9 cellular contexts compared by ENCODE assay signal in the genomic region with DNA sequence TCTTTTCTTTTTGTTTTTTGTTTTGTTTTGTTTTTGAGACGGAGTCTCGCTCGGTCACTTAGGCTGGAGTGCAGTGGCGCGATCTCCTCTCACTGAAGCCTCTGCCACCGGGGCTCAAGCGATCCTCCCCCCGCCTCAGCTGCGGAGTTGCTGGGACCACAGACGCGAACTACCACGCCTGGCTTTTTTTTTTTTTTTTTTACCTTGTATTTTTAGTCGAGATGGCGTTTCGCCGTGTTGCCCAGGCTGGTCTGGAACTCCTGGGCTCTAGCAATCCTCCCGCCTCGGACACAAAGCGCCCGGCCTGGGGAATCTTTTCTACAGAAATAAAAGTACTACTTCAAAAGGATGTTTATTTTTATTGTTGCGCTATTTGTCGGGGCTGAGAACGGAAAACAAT. TPM values are rescaled to one million over a fixed set of nuclear protein-coding genes. Genes with fewer than 3 reads are reported as not detected.
A peak's percentile ranks its signal among the peaks of the same experiment; 100 is the strongest.
DNase-seq lines count a peak whose midpoint lies in the region; ATAC-seq and TF ChIP-seq lines count a peak whose summit lies in the region.
"Had no signal": no experiment of that assay in that cellular context is flagged by ENCODE, and none has a peak within 500 bp of the region (broad histone marks: within the 10 kb centered on the region; RNA-seq: fewer than 3 reads in every experiment).

No MANE protein-coding gene starts in this region.

- intact Hi-C loops in left lung (cut with DNase I), result no loop called here
- intact Hi-C loops in testis (cut with DNase I; ENCODE audit: low total_unique reads), result no loop called here

- H3K4me3 ChIP-seq in left lung (peak overlapping the region; percentile 51 to 54), testis (peak overlapping the region; percentile 98 to 99), tibial nerve (peak overlapping the region in 2 of 4 donors; percentile 71 to 77)

- DNase-seq in activated CD8-positive, alpha-beta memory T cell treated with anti-CD3 and anti-CD28 coated beads, Interleukin-2, amount 10 ng/mL, durations not matched to agents 7 days and 5 days, result peak; percentile 43
- DNase-seq in activated CD8-positive, alpha-beta memory T cell treated with anti-CD3 and anti-CD28 coated beads for 24 hours, result no peak
- peak; percentile 23 for DNase-seq in activated CD4-positive, alpha-beta memory T cell treated with anti-CD3 and anti-CD28 coated beads, Interleukin-2, amount 10 ng/mL, durations not matched to agents 7 days and 5 days
- DNase-seq in left lung, result peak in 1 of 2 donors; percentile 65
- peak; percentile 33 for DNase-seq in testis
- DNase-seq in NCI-H187 (lab: John Stamatoyannopoulos, UW), result no peak
- DNase-seq in NCI-H2196 treated with DMSO at 0.1 percent for 48 hours (lab: John Stamatoyannopoulos, UW; ENCODE audit: unreplicated experiment), result no peak
- DNase-seq in tibial nerve (ENCODE audit: low spot score in 2 of 2), result no peak

- H3K27me3 Mint-ChIP-seq in activated CD8-positive, alpha-beta memory T cell treated with anti-CD3 and anti-CD28 coated beads, Interleukin-2, amount 10 ng/mL, durations not matched to agents 7 days and 5 days, result no peaks in the 10 kb centered on the region
- no peaks in the 10 kb centered on the region for H3K27me3 Mint-ChIP-seq in activated CD4-positive, alpha-beta memory T cell treated with anti-CD3 and anti-CD28 coated beads, Interleukin-2, amount 10 ng/mL, durations not matched to agents 7 days and 5 days

- peaks cover 4% of the 10 kb centered on the region for H3K9me3 Mint-ChIP-seq in activated CD8-positive, alpha-beta memory T cell treated with anti-CD3 and anti-CD28 coated beads, Interleukin-2, amount 10 ng/mL, durations not matched to agents 7 days and 5 days (ENCODE audit: low read depth)
- peaks cover 3% of the 10 kb centered on the region for H3K9me3 Mint-ChIP-seq in activated CD4-positive, alpha-beta memory T cell treated with anti-CD3 and anti-CD28 coated beads, Interleukin-2, amount 10 ng/mL, durations not matched to agents 7 days and 5 days

- TF ChIP-seq POLR2A in testis (IDR thresholded peaks at IDR 0.05), result no peak
- TF ChIP-seq POLR2A in tibial nerve (IDR thresholded peaks at IDR 0.05), result no peak

- H3K9me3 ChIP-seq in left lung (no peaks in the 10 kb centered on the region), testis (no peaks in the 10 kb centered on the region), tibial nerve (no peaks in the 10 kb centered on the region)

- POLR2A ChIA-PET in activated CD4-positive, alpha-beta memory T cell treated with anti-CD3 and anti-CD28 coated beads, Interleukin-2, amount 10 ng/mL, durations not matched to agents 7 days and 5 days (lab: Charles Lee), result interaction anchor here (1.1 to 1.5 kb wide), 4 partner anchors 49 to 363 kb away, joined by 3 to 7 read pairs (median 6); a partner anchor contains a TSS

- peaks cover 35% of the 10 kb centered on the region for H3K4me1 Mint-ChIP-seq in activated CD8-positive, alpha-beta memory T cell treated with anti-CD3 and anti-CD28 coated beads, Interleukin-2, amount 10 ng/mL, durations not matched to agents 7 days and 5 days
- H3K4me1 Mint-ChIP-seq in activated CD4-positive, alpha-beta memory T cell treated with anti-CD3 and anti-CD28 coated beads, Interleukin-2, amount 10 ng/mL, durations not matched to agents 7 days and 5 days, result peaks cover 36% of the 10 kb centered on the region

- H3K27ac Mint-ChIP-seq in activated CD8-positive, alpha-beta memory T cell treated with anti-CD3 and anti-CD28 coated beads, Interleukin-2, amount 10 ng/mL, durations not matched to agents 7 days and 5 days, result peak overlapping the region; percentile 98
- peak overlapping the region; percentile 93 for H3K27ac Mint-ChIP-seq in activated CD4-positive, alpha-beta memory T cell treated with anti-CD3 and anti-CD28 coated beads, Interleukin-2, amount 10 ng/mL, durations not matched to agents 7 days and 5 days

- 54 to 70% methylated on average over 23 of the region's 23 CpGs for WGBS in testis, 2 donors
- WGBS in tibial nerve, 2 donors, result 91 to 92% methylated on average over 23 of the region's 23 CpGs

- H3K4me3 Mint-ChIP-seq in activated CD8-positive, alpha-beta memory T cell treated with anti-CD3 and anti-CD28 coated beads, Interleukin-2, amount 10 ng/mL, durations not matched to agents 7 days and 5 days, result peak overlapping the region; percentile 97
- H3K4me3 Mint-ChIP-seq in activated CD4-positive, alpha-beta memory T cell treated with anti-CD3 and anti-CD28 coated beads, Interleukin-2, amount 10 ng/mL, durations not matched to agents 7 days and 5 days, result peak overlapping the region; percentile 96

- H3K27ac ChIP-seq in left lung (peak overlapping the region; percentile 74 to 79), testis (peak overlapping the region in 1 of 2 donors; percentile 92), tibial nerve (no peak overlapping the region)

- H3K36me3 ChIP-seq in left lung, result peaks cover 0 to 25% of the 10 kb centered on the region in 2 donors
- no peaks in the 10 kb centered on the region for H3K36me3 ChIP-seq in testis (ENCODE audit: low read depth, missing control alignments)
- peaks cover 0 to 26% (median 17%) of the 10 kb centered on the region in 3 donors for H3K36me3 ChIP-seq in tibial nerve

- TF ChIP-seq CTCF in left lung (IDR thresholded peaks at IDR 0.05), result no peak
- TF ChIP-seq CTCF in testis (IDR thresholded peaks at IDR 0.05), result no peak
- no peak for TF ChIP-seq CTCF in tibial nerve (IDR thresholded peaks at IDR 0.05)

- CTCF ChIA-PET in activated CD8-positive, alpha-beta memory T cell treated with anti-CD3 and anti-CD28 coated beads, Interleukin-2, amount 10 ng/mL, durations not matched to agents 7 days and 5 days (lab: Charles Lee), result interaction anchor here (1.3 kb wide), 2 partner anchors 53 to 346 kb away, joined by 3 read pairs; a partner anchor contains a TSS
- CTCF ChIA-PET in activated CD4-positive, alpha-beta memory T cell treated with anti-CD3 and anti-CD28 coated beads, Interleukin-2, amount 10 ng/mL, durations not matched to agents 7 days and 5 days (lab: Charles Lee), result interaction anchor here (0.7 to 1.3 kb wide), 5 partner anchors 11 to 228 kb away, joined by 3 to 6 read pairs (median 3); a partner anchor contains a TSS

- H3K4me1 ChIP-seq in left lung, result peaks cover 0 to 24% of the 10 kb centered on the region in 2 donors
- peaks cover 7% of the 10 kb centered on the region for H3K4me1 ChIP-seq in testis
- H3K4me1 ChIP-seq in tibial nerve, result peaks cover 0 to 21% (median 5%) of the 10 kb centered on the region in 4 donors

- H3K27me3 ChIP-seq in left lung (no peaks in the 10 kb centered on the region), testis (no peaks in the 10 kb centered on the region), tibial nerve (no peaks in the 10 kb centered on the region)

- peaks cover 26% of the 10 kb centered on the region for H3K36me3 Mint-ChIP-seq in activated CD8-positive, alpha-beta memory T cell treated with anti-CD3 and anti-CD28 coated beads, Interleukin-2, amount 10 ng/mL, durations not matched to agents 7 days and 5 days
- H3K36me3 Mint-ChIP-seq in activated CD4-positive, alpha-beta memory T cell treated with anti-CD3 and anti-CD28 coated beads, Interleukin-2, amount 10 ng/mL, durations not matched to agents 7 days and 5 days (ENCODE audit: low read depth), result peaks cover 27% of the 10 kb centered on the region

- TF ChIP-seq EP300 in tibial nerve (IDR thresholded peaks at IDR 0.05), result no peak

- no peak for ATAC-seq in activated CD8-positive, alpha-beta memory T cell treated with anti-CD3 and anti-CD28 coated beads, Interleukin-2, amount 10 ng/mL, durations not matched to agents 7 days and 5 days
- peak; percentile 2 for ATAC-seq in left lung

RNA-seq across cellular contexts. Expression of a gene that starts 1.1 kb away (rescaled TPM):
- 10 to 100 TPM; 61.5 to 67.6 TPM for total RNA-seq in activated CD8-positive, alpha-beta memory T cell treated with anti-CD3 and anti-CD28 coated beads, Interleukin-2, amount 10 ng/mL, durations not matched to agents 7 days and 5 days
- total RNA-seq in activated CD4-positive, alpha-beta memory T cell treated with anti-CD3 and anti-CD28 coated beads, Interleukin-2, amount 10 ng/mL, durations not matched to agents 7 days and 5 days, result 10 to 100 TPM; 49.5 to 51.5 TPM
- total RNA-seq in left lung (10 to 100 TPM; 33.1 to 49.7 TPM), testis (10 to 100 TPM; 85.9 to 90.6 TPM), tibial nerve (10 to 100 TPM; 30.6 to 42.9 (median 35.3) TPM)
- 89.5 TPM for polyA plus RNA-seq in testis (ENCODE audit: insufficient read depth, low read depth, low replicate concordance)

RNA-seq across cellular contexts. Expression of a gene that starts 38.1 kb away (rescaled TPM):
- total RNA-seq in activated CD8-positive, alpha-beta memory T cell treated with anti-CD3 and anti-CD28 coated beads, Interleukin-2, amount 10 ng/mL, durations not matched to agents 7 days and 5 days, result not detected
- not detected for total RNA-seq in activated CD4-positive, alpha-beta memory T cell treated with anti-CD3 and anti-CD28 coated beads, Interleukin-2, amount 10 ng/mL, durations not matched to agents 7 days and 5 days
- total RNA-seq in left lung (not detected), testis (1 to 10 TPM in 1 of 2 donors, under 1 TPM in 1; 0.31 to 1.0 TPM), tibial nerve (not detected)
- polyA plus RNA-seq in testis (ENCODE audit: insufficient read depth, low read depth, low replicate concordance), result 0.26 TPM
- total RNA-seq: left colon had no signal

RNA-seq across cellular contexts. Expression of a gene that starts 48.7 kb away (rescaled TPM):
- total RNA-seq in activated CD8-positive, alpha-beta memory T cell treated with anti-CD3 and anti-CD28 coated beads, Interleukin-2, amount 10 ng/mL, durations not matched to agents 7 days and 5 days, result 10 to 100 TPM; 35.7 to 49.7 TPM
- 10 to 100 TPM; 39.8 TPM for total RNA-seq in activated CD4-positive, alpha-beta memory T cell treated with anti-CD3 and anti-CD28 coated beads, Interleukin-2, amount 10 ng/mL, durations not matched to agents 7 days and 5 days
- total RNA-seq in left lung, result 10 to 100 TPM; 42.9 to 49.8 TPM
- total RNA-seq in testis, result 10 to 100 TPM; 81.3 to 94.2 TPM
- 43.1 TPM for polyA plus RNA-seq in testis (ENCODE audit: insufficient read depth, low read depth, low replicate concordance)
- 10 to 100 TPM; 56.6 to 67.4 (median 58.6) TPM for total RNA-seq in tibial nerve

RNA-seq across cellular contexts. Expression of a gene that starts 49.6 kb away (rescaled TPM):
- 100 to 1,000 TPM; 144 to 170 TPM for total RNA-seq in activated CD8-positive, alpha-beta memory T cell treated with anti-CD3 and anti-CD28 coated beads, Interleukin-2, amount 10 ng/mL, durations not matched to agents 7 days and 5 days
- total RNA-seq in activated CD4-positive, alpha-beta memory T cell treated with anti-CD3 and anti-CD28 coated beads, Interleukin-2, amount 10 ng/mL, durations not matched to agents 7 days and 5 days, result 100 to 1,000 TPM; 177 to 181 TPM
- total RNA-seq in left lung, result 100 to 1,000 TPM; 325 to 359 TPM
- total RNA-seq in testis, result 100 to 1,000 TPM in 1 of 2 donors, 10 to 100 TPM in 1; 92.7 to 116 TPM
- 138 TPM for polyA plus RNA-seq in testis (ENCODE audit: insufficient read depth, low read depth, low replicate concordance)
- total RNA-seq in tibial nerve, result 100 to 1,000 TPM; 137 to 168 (median 140) TPM

RNA-seq across cellular contexts. Expression of a gene that starts 57.0 kb away (rescaled TPM):
- total RNA-seq in activated CD8-positive, alpha-beta memory T cell treated with anti-CD3 and anti-CD28 coated beads, Interleukin-2, amount 10 ng/mL, durations not matched to agents 7 days and 5 days, result under 1 TPM in 1 of 2 experiments, not detected in 1; 0.23 TPM
- not detected for total RNA-seq in activated CD4-positive, alpha-beta memory T cell treated with anti-CD3 and anti-CD28 coated beads, Interleukin-2, amount 10 ng/mL, durations not matched to agents 7 days and 5 days
- total RNA-seq in left lung (1 to 10 TPM; 1.1 to 2.4 TPM), testis (1 to 10 TPM; 5.1 to 6.9 TPM), tibial nerve (10 to 100 TPM in 2 of 4 donors, 1 to 10 TPM in 2; 2.1 to 12.2 (median 7.8) TPM)
- polyA plus RNA-seq in testis (ENCODE audit: insufficient read depth, low read depth, low replicate concordance), result 5.7 TPM
- total RNA-seq: left colon had no signal

Comparison
In these comparisons a context has a peak if more than half of its experiments do, and no peak if none do; other contexts are left out.
1. DNase-seq: peak in activated CD8-positive, alpha-beta memory T cell treated with anti-CD3 and anti-CD28 coated beads, Interleukin-2, amount 10 ng/mL, durations not matched to agents 7 days and 5 days (single experiment), activated CD4-positive, alpha-beta memory T cell treated with anti-CD3 and anti-CD28 coated beads, Interleukin-2, amount 10 ng/mL, durations not matched to agents 7 days and 5 days (single experiment) and testis (single experiment); none in activated CD8-positive, alpha-beta memory T cell treated with anti-CD3 and anti-CD28 coated beads for 24 hours (single experiment), NCI-H187 (0 of 2), NCI-H2196 treated with DMSO at 0.1 percent for 48 hours (single experiment) and tibial nerve (0 of 2).
2. H3K27ac ChIP-seq: peak in left lung (2 of 2); none in tibial nerve (0 of 4).